Comparison of ENCODE assay signal across 23 cellular contexts in the genomic region with DNA sequence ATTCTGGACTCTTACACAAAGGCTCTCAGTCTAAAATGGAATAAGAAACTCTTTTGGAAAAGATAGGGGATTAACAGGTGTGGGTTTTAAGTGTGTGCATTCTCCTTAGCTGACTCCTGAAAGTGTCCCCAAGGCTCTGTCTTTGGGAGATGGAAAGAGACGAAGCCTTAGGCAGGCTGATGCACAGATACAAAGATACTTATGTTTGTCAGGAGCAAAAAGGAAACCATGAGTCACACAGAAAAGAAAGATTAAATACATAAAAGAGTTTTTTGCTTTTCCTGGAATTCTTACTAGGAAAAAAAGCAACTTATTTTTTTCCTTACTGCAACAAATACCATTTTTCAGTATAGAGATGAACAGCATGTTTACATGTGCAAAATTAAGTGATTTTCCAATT. TPM values are rescaled to one million over a fixed set of nuclear protein-coding genes. Genes with fewer than 3 reads are reported as not detected.
DNase-seq lines count a peak whose midpoint lies in the region; ATAC-seq, FAIRE-seq and TF ChIP-seq lines count a peak whose summit lies in the region.
"Had no signal": no experiment of that assay in that cellular context is flagged by ENCODE, and none has a peak within 500 bp of the region (broad histone marks: within the 10 kb centered on the region; RNA-seq: fewer than 3 reads in every experiment).

No MANE protein-coding gene starts in this region.

- WGBS in SK-N-SH (ENCODE audit: low lambda C conversion rate), result 43% methylated on average over 1 of the region's 1 CpG

- no peak for TF ChIP-seq EP300 in SK-N-SH (IDR thresholded peaks at IDR 0.05; ENCODE audit: borderline replicate concordance in 1 of 2, low read depth in 1 of 2, low read length in 1 of 2)

- H3F3A ChIP-seq in SK-N-SH (replicated peaks; ENCODE audit: insufficient read depth), result peaks cover 3% of the 10 kb centered on the region

- H3K9me3 ChIP-seq in SK-N-SH, result no peaks in the 10 kb centered on the region
- no peaks in the 10 kb centered on the region for H3K9me3 ChIP-seq in fibroblast of lung (ENCODE audit: control insufficient read depth, insufficient read depth, low read depth, low read length)
- no peaks in the 10 kb centered on the region for H3K9me3 ChIP-seq in osteoblast (ENCODE audit: low read depth, low read length)
- H3K9me3 ChIP-seq: BE2C, colonic mucosa, Peyer's patch had no signal

- peaks cover 0 to 6% of the 10 kb centered on the region in 2 experiments; a peak in 1 of 4 replicates for H3K4me1 ChIP-seq in SK-N-SH (ENCODE audit: control insufficient read depth in 1 of 2, insufficient read depth in 2 of 2, low read depth in 1 of 2, low read length in 1 of 2)
- H3K4me1 ChIP-seq in fibroblast of lung (ENCODE audit: control insufficient read depth, extremely low read depth, insufficient read depth, low read length), result peaks cover 3% of the 10 kb centered on the region
- H3K4me1 ChIP-seq in osteoblast (ENCODE audit: insufficient read depth, low read length), result peaks cover 34% of the 10 kb centered on the region
- H3K4me1 ChIP-seq: BE2C, colonic mucosa, left ventricle myocardium inferior, Peyer's patch had no signal

- no peak overlapping the region for H3K27ac Mint-ChIP-seq in nephron progenitor cell

- H4K20me1 ChIP-seq in SK-N-SH (ENCODE audit: insufficient read depth), result no peaks in the 10 kb centered on the region
- H4K20me1 ChIP-seq in fibroblast of lung (ENCODE audit: control insufficient read depth, extremely low read depth, insufficient read depth, low read length), result no peaks in the 10 kb centered on the region
- H4K20me1 ChIP-seq in osteoblast (ENCODE audit: insufficient read depth, low read length), result no peaks in the 10 kb centered on the region

- H3K9ac ChIP-seq in SK-N-SH, result peak overlapping the region; percentile 29; the same call in 1 of the 2 replicates
- H3K9ac ChIP-seq in fibroblast of lung (ENCODE audit: insufficient read depth, low read length), result no peak overlapping the region

- no peaks in the 10 kb centered on the region for H3K36me3 Mint-ChIP-seq in nephron progenitor cell (ENCODE audit: low read depth)

- POLR2A ChIA-PET in SK-N-SH (lab: Yijun Ruan, JAX), result no interaction called here

- H3K27me3 ChIP-seq in SK-N-SH (ENCODE audit: insufficient read depth), result no peaks in the 10 kb centered on the region
- H3K27me3 ChIP-seq in fibroblast of lung (ENCODE audit: control insufficient read depth, insufficient read depth, low read length), result no peaks in the 10 kb centered on the region
- no peaks in the 10 kb centered on the region for H3K27me3 ChIP-seq in osteoblast (ENCODE audit: insufficient read depth, low read length)
- H3K27me3 ChIP-seq: BE2C, colonic mucosa, Peyer's patch had no signal

- peaks cover 6% of the 10 kb centered on the region for H3K9me3 Mint-ChIP-seq in nephron progenitor cell

- H3K4me3 ChIP-seq in SK-N-SH (ENCODE audit: low read depth in 2 of 2, low read length in 1 of 2) (no peak overlapping the region), fibroblast of lung (replicated peaks in 1 of 4; ENCODE audit: control extremely low read depth in 1 of 4, insufficient read depth in 1 of 4, low read depth in 3 of 4, low read length in 4 of 4) (peak overlapping the region in 1 of 4 experiments; percentile 15), osteoblast (ENCODE audit: insufficient read depth, low read length) (peak overlapping the region; percentile 29)
- H3K4me3 ChIP-seq: colonic mucosa, left ventricle myocardium inferior, Peyer's patch, skin epidermis had no signal

- H3K79me2 ChIP-seq in SK-N-SH (ENCODE audit: insufficient read depth) (no peaks in the 10 kb centered on the region), fibroblast of lung (ENCODE audit: control insufficient read depth, insufficient read depth, low read length) (no peaks in the 10 kb centered on the region), osteoblast (ENCODE audit: insufficient read depth, low read length) (no peaks in the 10 kb centered on the region)

- H3K4me3 Mint-ChIP-seq in nephron progenitor cell, result no peak overlapping the region

- CTCF ChIA-PET in SK-N-SH (lab: Yijun Ruan, JAX), result no interaction called here

- no peak for TF ChIP-seq RAD21 in SK-N-SH (IDR thresholded peaks at IDR 0.05; ENCODE audit: low read length)

- H3K36me3 ChIP-seq in SK-N-SH (replicated peaks in 1 of 2; ENCODE audit: control insufficient read depth in 1 of 2, insufficient read depth in 2 of 2, low read length in 1 of 2), result no peaks in the 10 kb centered on the region
- H3K36me3 ChIP-seq in fibroblast of lung (ENCODE audit: control insufficient read depth, insufficient read depth, low read length), result no peaks in the 10 kb centered on the region
- H3K36me3 ChIP-seq in osteoblast (ENCODE audit: insufficient read depth, low read length), result no peaks in the 10 kb centered on the region
- H3K36me3 ChIP-seq: BE2C, colonic mucosa, left ventricle myocardium inferior, Peyer's patch had no signal

- H3K4me2 ChIP-seq in SK-N-SH, result peak overlapping the region; percentile 29
- peak overlapping the region; percentile 77 for H3K4me2 ChIP-seq in fibroblast of lung (ENCODE audit: extremely low read depth, insufficient read depth, low read length)
- peak overlapping the region; percentile 76 for H3K4me2 ChIP-seq in osteoblast (ENCODE audit: insufficient read depth, low read length)

- no peaks in the 10 kb centered on the region for H3K9me2 ChIP-seq in SK-N-SH

- peak overlapping the region in 1 of 2 experiments; percentile 67; a peak in 2 of 4 replicates for H3K27ac ChIP-seq in SK-N-SH (ENCODE audit: low read depth in 2 of 2, low read length in 1 of 2)
- no peak overlapping the region for H3K27ac ChIP-seq in fibroblast of lung (ENCODE audit: insufficient read depth, low read length)
- peak overlapping the region; percentile 75 for H3K27ac ChIP-seq in osteoblast (ENCODE audit: low read depth, low read length)
- H3K27ac ChIP-seq: colonic mucosa, epithelial cell of prostate, left ventricle myocardium inferior, Peyer's patch had no signal

- H2AFZ ChIP-seq in SK-N-SH (ENCODE audit: low read depth), result peak overlapping the region; percentile 81
- peak overlapping the region; percentile 81 for H2AFZ ChIP-seq in fibroblast of lung (ENCODE audit: low read length)
- peak overlapping the region; percentile 82 for H2AFZ ChIP-seq in osteoblast (ENCODE audit: low read length)

- peaks cover 8% of the 10 kb centered on the region for H3K27me3 Mint-ChIP-seq in nephron progenitor cell (ENCODE audit: low read depth, poor library complexity)

- peak; percentile 44 for DNase-seq in ELR (ENCODE audit: low read depth)
- DNase-seq in SK-N-SH, result no peak
- peak; percentile 21 to 46 for DNase-seq in fibroblast of lung (ENCODE audit: low read depth in 2 of 2)
- DNase-seq in osteoblast (ENCODE audit: insufficient read length, low spot score, missing footprints), result no peak
- no peak for DNase-seq in HTR-8/SVneo (ENCODE audit: insufficient read length, low spot score)
- DNase-seq in nephron progenitor cell, result no peak
- DNase-seq: activated CD4-positive, alpha-beta T cell treated with anti-CD3 and anti-CD28 coated beads, Interleukin-2, amount 50 U/mL, for 1 hour; activated T-cell treated with anti-CD3 and anti-CD28 coated beads for 4 hours; aorta; BE2C; colonic mucosa; glutamatergic neuron; GOT3; left ventricle myocardium inferior; MM.1S; NCI-H146; Peyer's patch; stimulated activated CD8-positive, alpha-beta memory T cell treated with anti-CD3 and anti-CD28 coated beads, Interleukin-4, amount 100 ng/mL, for 48 hours had no signal

- H3K4me1 Mint-ChIP-seq in nephron progenitor cell, result no peaks in the 10 kb centered on the region

- no peak for FAIRE-seq in HTR-8/SVneo (lab: Jason Lieb, UNC)
- FAIRE-seq: D721Med had no signal

- no peak for ATAC-seq in GM18498 (IDR thresholded peaks at IDR 0.05; ENCODE audit: unreplicated experiment)
- no peak for ATAC-seq in HG02588 (IDR thresholded peaks at IDR 0.05; ENCODE audit: unreplicated experiment)

- TF ChIP-seq CTCF in SK-N-SH (IDR thresholded peaks at IDR 0.05), result no peak
- TF ChIP-seq CTCF in fibroblast of lung (conservative IDR thresholded peaks at IDR 0.05 in 1 of 2, IDR thresholded peaks at IDR 0.05 in 1 of 2; ENCODE audit: low read depth in 1 of 2, low read length in 2 of 2), result no peak
- no peak for TF ChIP-seq CTCF in osteoblast (IDR thresholded peaks at IDR 0.05; ENCODE audit: extremely low read depth, low read depth, low read length)
- TF ChIP-seq CTCF in nephron progenitor cell (IDR thresholded peaks at IDR 0.05), result no peak

TF ChIP-seq in SK-N-SH, 30 proteins besides CTCF, POLR2A, EP300 and RAD21:
- no peak; the same call in 1 of the 2 replicates for TF ChIP-seq FOSL2 (IDR thresholded peaks at IDR 0.05; ENCODE audit: borderline replicate concordance, low read depth)
- no peak for TF ChIP-seq SMC3 (IDR thresholded peaks at IDR 0.05; ENCODE audit: low read depth, low read length)
- peak; percentile 20; the same call in 1 of the 2 replicates for TF ChIP-seq JUND (IDR thresholded peaks at IDR 0.05)
- TF ChIP-seq FOXM1 (IDR thresholded peaks at IDR 0.05; ENCODE audit: low read depth), result no peak
- TF ChIP-seq, protein P1, sequence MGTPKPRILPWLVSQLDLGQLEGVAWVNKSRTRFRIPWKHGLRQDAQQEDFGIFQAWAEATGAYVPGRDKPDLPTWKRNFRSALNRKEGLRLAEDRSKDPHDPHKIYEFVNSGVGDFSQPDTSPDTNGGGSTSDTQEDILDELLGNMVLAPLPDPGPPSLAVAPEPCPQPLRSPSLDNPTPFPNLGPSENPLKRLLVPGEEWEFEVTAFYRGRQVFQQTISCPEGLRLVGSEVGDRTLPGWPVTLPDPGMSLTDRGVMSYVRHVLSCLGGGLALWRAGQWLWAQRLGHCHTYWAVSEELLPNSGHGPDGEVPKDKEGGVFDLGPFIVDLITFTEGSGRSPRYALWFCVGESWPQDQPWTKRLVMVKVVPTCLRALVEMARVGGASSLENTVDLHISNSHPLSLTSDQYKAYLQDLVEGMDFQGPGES (IDR thresholded peaks at IDR 0.05; ENCODE audit: low read depth, low read length), result no peak
- no peak for TF ChIP-seq RFX5 (IDR thresholded peaks at IDR 0.05; ENCODE audit: low read length)
- TF ChIP-seq MXI1 (IDR thresholded peaks at IDR 0.05; ENCODE audit: low read depth, low read length), result no peak
- no peak for TF ChIP-seq ELF1 (IDR thresholded peaks at IDR 0.05)

RNA-seq across cellular contexts. Expression of gene ABI3BP, which starts 23.8 kb away (rescaled TPM):
- 5.1 and 8.4 TPM in 2 replicates for polyA plus RNA-seq in SK-N-SH (2012; rRNA removed)
- 10.0 and 10.1 TPM in 2 replicates for polyA plus RNA-seq in SK-N-SH (2012; cell fraction: cytosol; rRNA removed)
- polyA plus RNA-seq in SK-N-SH (2012; cell fraction: nucleus; rRNA removed), result 6.8 and 10.8 TPM in 2 replicates
- 4.8 and 6.2 TPM in 2 replicates for total RNA-seq in fibroblast of lung
- 17.5 and 62.9 TPM in 2 replicates for polyA plus RNA-seq in fibroblast of lung
- polyA plus RNA-seq in fibroblast of lung (2012), result 15.6 and 80.4 TPM in 2 replicates
- polyA minus RNA-seq in fibroblast of lung (ENCODE audit: low replicate concordance), result 11.1 and 15.2 TPM in 2 replicates
- 130 and 183 TPM in 2 replicates for total RNA-seq in osteoblast

Comparison
In these comparisons a context has a peak if more than half of its experiments do, and no peak if none do; other contexts are left out.
1. DNase-seq: peak in ELR (single experiment) and fibroblast of lung (2 of 2); none in SK-N-SH (single experiment), osteoblast (single experiment), HTR-8/SVneo (single experiment) and nephron progenitor cell (single experiment).
2. RNA of gene ABI3BP, which starts 23.8 kb away (total RNA-seq): 130 to 183 TPM in osteoblast; 4.8 to 6.2 TPM in fibroblast of lung; every median in the first group is over 10 times any median in the second.
3. Peak in every context shown above with its lines, with median percentiles within 50 percentile points of each other: H2AFZ ChIP-seq and H3K4me2 ChIP-seq.